16 cellular contexts compared by ENCODE assay signal in the genomic region with DNA sequence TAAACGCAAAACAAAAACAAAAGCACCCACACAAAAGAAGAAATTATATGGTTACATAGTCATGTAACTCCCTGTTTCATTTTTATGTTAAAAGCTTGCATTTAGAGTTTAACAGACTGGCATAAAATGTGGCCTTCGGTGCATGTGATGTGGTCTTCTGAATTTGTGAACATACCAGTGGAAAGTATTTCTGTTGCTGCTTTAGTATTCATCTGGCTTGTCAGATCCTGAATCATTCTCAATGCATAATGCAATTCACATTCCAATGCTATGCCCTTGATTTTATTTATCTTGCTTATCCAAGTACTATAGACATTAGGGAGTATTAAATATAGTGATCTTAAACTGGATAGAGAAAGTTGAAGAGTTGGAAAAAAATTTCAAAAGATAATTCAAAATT.
DNase-seq lines count a peak whose midpoint lies in the region; TF ChIP-seq lines count a peak whose summit lies in the region.
"Had no signal": no experiment of that assay in that cellular context is flagged by ENCODE, and none has a peak within 500 bp of the region (broad histone marks: within the 10 kb centered on the region; RNA-seq: fewer than 3 reads in every experiment).

No MANE protein-coding gene starts in this region.

- no peak overlapping the region for H4K5ac ChIP-seq in mesendoderm (ENCODE audit: low read length)

- H2BK120ac ChIP-seq in mesenchymal stem cell (ENCODE audit: low read depth, low read length): no peak overlapping the region
- H2BK120ac ChIP-seq in mesendoderm (ENCODE audit: low read depth, low read length): no peak overlapping the region

- peaks cover 41% of the 10 kb centered on the region for H3K4me1 ChIP-seq in ACC112 (ENCODE audit: control insufficient read depth, insufficient read depth, low read length, unreplicated experiment)
- peaks cover 41% of the 10 kb centered on the region for H3K4me1 ChIP-seq in PC-9 (replicated peaks; ENCODE audit: insufficient read depth)
- no peaks in the 10 kb centered on the region for H3K4me1 ChIP-seq in mesenchymal stem cell (ENCODE audit: control insufficient read depth, insufficient read depth, low read depth, low read length)
- H3K4me1 ChIP-seq in mesendoderm (ENCODE audit: control insufficient read depth, low read depth, low read length): peaks cover 3% of the 10 kb centered on the region

- H3K27ac ChIP-seq in ACC112 (ENCODE audit: low read depth, low read length): peak overlapping the region; percentile 96
- peak overlapping the region; percentile 86 for H3K27ac ChIP-seq in PC-9
- peak overlapping the region; percentile 60 to 99 (median 96) for H3K27ac ChIP-seq in dorsolateral prefrontal cortex
- no peak overlapping the region for H3K27ac ChIP-seq in mesenchymal stem cell (ENCODE audit: low read length, poor library complexity, severe bottlenecking)
- H3K27ac ChIP-seq in mesendoderm (ENCODE audit: low read depth, low read length): no peak overlapping the region

- H3K9me2 ChIP-seq in PC-9 (ENCODE audit: insufficient read depth): no peaks in the 10 kb centered on the region

- no peak overlapping the region for H3K56ac ChIP-seq in mesendoderm (ENCODE audit: low read length)

- no peak overlapping the region for H4K91ac ChIP-seq in mesenchymal stem cell (ENCODE audit: low read length)

- H3K4me3 ChIP-seq in ACC112 (ENCODE audit: low read depth, low read length) (no peak overlapping the region; the same call in 1 of the 2 replicates), PC-9 (no peak overlapping the region), dorsolateral prefrontal cortex (no peak overlapping the region), mesenchymal stem cell (ENCODE audit: insufficient read depth in 1 of 2, low read depth in 1 of 2, low read length in 2 of 2) (no peak overlapping the region), mesendoderm (ENCODE audit: low read length) (no peak overlapping the region)

- intact Hi-C loops in PC-9 (cut with micrococcal nuclease; ENCODE audit: unreplicated experiment) (no loop called here), dorsolateral prefrontal cortex (cut with DNase I) (loop anchor here (5.0 to 10.0 kb wide), 3 partner anchors 74 to 739 kb away; a partner anchor contains a TSS)

- no peaks in the 10 kb centered on the region for H4K20me1 ChIP-seq in PC-9 (ENCODE audit: insufficient read depth)

- H2AK5ac ChIP-seq in mesenchymal stem cell (ENCODE audit: low read length, severe bottlenecking): no peak overlapping the region
- H2AK5ac ChIP-seq in mesendoderm (ENCODE audit: low read length): no peak overlapping the region

- H3K18ac ChIP-seq in mesenchymal stem cell (ENCODE audit: low read depth in 1 of 2, low read length in 2 of 2) (no peak overlapping the region), mesendoderm (ENCODE audit: low read length) (no peak overlapping the region)

- H2AFZ ChIP-seq in ACC112 (ENCODE audit: low read length, unreplicated experiment): no peak overlapping the region
- H2AFZ ChIP-seq in PC-9: no peak overlapping the region
- no peak overlapping the region for H2AFZ ChIP-seq in mesenchymal stem cell (ENCODE audit: low read depth, low read length)

- CTCF ChIA-PET in PC-9 (lab: Charles Lee): no interaction called here

- H3K9ac ChIP-seq in mesenchymal stem cell (ENCODE audit: low read length) (peak overlapping the region; percentile 72), mesendoderm (ENCODE audit: low read length) (no peak overlapping the region)

- H3K79me2 ChIP-seq in ACC112 (ENCODE audit: control insufficient read depth, insufficient read depth, low read length, unreplicated experiment) (no peaks in the 10 kb centered on the region), PC-9 (ENCODE audit: low read depth) (no peaks in the 10 kb centered on the region), mesendoderm (ENCODE audit: control insufficient read depth, insufficient read depth, low read length) (no peaks in the 10 kb centered on the region)

- POLR2A ChIA-PET in PC-9 (lab: Charles Lee; ENCODE audit: unreplicated experiment): no interaction called here

- no peak overlapping the region for H4K8ac ChIP-seq in mesenchymal stem cell (ENCODE audit: low read length)
- no peak overlapping the region for H4K8ac ChIP-seq in mesendoderm (ENCODE audit: low read depth, low read length)

- H3K4me2 ChIP-seq in PC-9: peak overlapping the region; percentile 62; the same call in 1 of the 2 replicates
- H3K4me2 ChIP-seq in mesenchymal stem cell (ENCODE audit: low read length, poor library complexity, severe bottlenecking): no peak overlapping the region
- H3K4me2 ChIP-seq in mesendoderm (ENCODE audit: low read length): no peak overlapping the region

- no peak for TF ChIP-seq CTCF in PC-9 (conservative IDR thresholded peaks at IDR 0.05)
- TF ChIP-seq CTCF in dorsolateral prefrontal cortex (IDR thresholded peaks at IDR 0.05 in 54 of 56, conservative IDR thresholded peaks at IDR 0.05 in 2 of 56; ENCODE audit: low read depth in 1 of 56, partially characterized antibody in 56 of 56): no peak
- TF ChIP-seq CTCF in GM20000 (IDR thresholded peaks at IDR 0.05; ENCODE audit: extremely low read depth, missing control alignments): no peak

- 22% methylated on average over 1 of the region's 2 CpGs for whole genome bisulfite sequencing in mesenchymal stem cell
- WGBS in mesendoderm (ENCODE audit: extremely low coverage, insufficient coverage, low lambda C conversion rate): no CpG with 5 or more reads among the region's 2 CpGs

- peaks cover 32% of the 10 kb centered on the region for H3F3A ChIP-seq in PC-9 (ENCODE audit: insufficient read depth, low read depth)

- H3K4ac ChIP-seq in mesenchymal stem cell (ENCODE audit: low read depth in 1 of 2, low read length in 2 of 2) (no peak overlapping the region), mesendoderm (ENCODE audit: low read depth, low read length) (no peak overlapping the region)

- no peak overlapping the region for H3K23ac ChIP-seq in mesenchymal stem cell (ENCODE audit: low read length in 2 of 2)
- no peak overlapping the region for H3K23ac ChIP-seq in mesendoderm (ENCODE audit: low read length)

- H3K9me3 ChIP-seq in PC-9 (ENCODE audit: insufficient read depth, low read depth): no peaks in the 10 kb centered on the region; the same call in 1 of the 2 replicates
- H3K9me3 ChIP-seq in mesenchymal stem cell (ENCODE audit: control insufficient read depth, low read length): no peaks in the 10 kb centered on the region

- H2BK15ac ChIP-seq in mesenchymal stem cell (ENCODE audit: low read depth, poor library complexity, severe bottlenecking) (no peak overlapping the region), mesendoderm (replicated peaks; ENCODE audit: low read depth) (no peak overlapping the region)

- DNase-seq in PC-9: no peak
- no peak for DNase-seq in dorsolateral prefrontal cortex
- peak; percentile 51 for DNase-seq in mesenchymal stem cell
- no peak for DNase-seq in NK-92 (lab: John Stamatoyannopoulos, UW; ENCODE audit: unreplicated experiment)
- no peak for DNase-seq in mesendoderm
- no peak for DNase-seq in GM20000 (ENCODE audit: low spot score)
- DNase-seq in NCI-H774 (lab: John Stamatoyannopoulos, UW): no peak
- DNase-seq: activated CD4-positive, alpha-beta T cell treated with anti-CD3 and anti-CD28 coated beads, Interleukin-2, amount 50 U/mL, for 1 hour; activated naive CD4-positive, alpha-beta T cell treated with anti-CD3 and anti-CD28 coated beads, Interleukin-2, amount 10 ng/mL, durations not matched to agents 7 days and 5 days; effector CD4-positive, alpha-beta T cell; NCI-H1436; NK-92 treated with Interleukin-12 subunit alpha and Interleukin-12 subunit beta, amount 100 ng/mL, for 24 hours; stimulated activated CD4-positive, alpha-beta T cell treated with anti-CD3 and anti-CD28 coated beads, Interleukin-2, amount 100 ng/mL, for 24 hours; stimulated activated naive CD8-positive, alpha-beta T cell treated with anti-CD3 and anti-CD28 coated beads, Interleukin-15, Interleukin-2, amounts not matched to agents 100 U/mL and 50 U/mL, for 24 hours; T-helper 1 cell had no signal

- H2BK5ac ChIP-seq in mesenchymal stem cell (ENCODE audit: low read depth, low read length, poor library complexity, severe bottlenecking) (no peak overlapping the region), mesendoderm (ENCODE audit: low read length) (no peak overlapping the region)

- H3K14ac ChIP-seq in mesenchymal stem cell (ENCODE audit: low read length in 2 of 2): no peak overlapping the region

- no peaks in the 10 kb centered on the region for H3K27me3 ChIP-seq in ACC112 (ENCODE audit: insufficient read depth, low read length)
- no peaks in the 10 kb centered on the region for H3K27me3 ChIP-seq in PC-9 (ENCODE audit: insufficient read depth, low read depth)
- no peaks in the 10 kb centered on the region for H3K27me3 ChIP-seq in dorsolateral prefrontal cortex
- no peaks in the 10 kb centered on the region for H3K27me3 ChIP-seq in mesenchymal stem cell (ENCODE audit: control insufficient read depth in 1 of 2, insufficient read depth in 1 of 2, low read length in 2 of 2)
- no peaks in the 10 kb centered on the region for H3K27me3 ChIP-seq in mesendoderm (ENCODE audit: insufficient read depth, low read length, poor library complexity)

- no peak overlapping the region for H2BK12ac ChIP-seq in mesenchymal stem cell (ENCODE audit: low read length in 2 of 2)

- BruUV-seq in PC-9 (replicated peaks; lab: Mats Ljungman, UMichigan): no TSS peak

- H3K79me1 ChIP-seq in mesenchymal stem cell (replicated peaks; ENCODE audit: low read length, poor library complexity, severe bottlenecking) (no peaks in the 10 kb centered on the region), mesendoderm (ENCODE audit: low read length) (no peaks in the 10 kb centered on the region)

- H3K36me3 ChIP-seq in ACC112 (ENCODE audit: insufficient read depth, low read length) (no peaks in the 10 kb centered on the region), PC-9 (ENCODE audit: low read depth) (no peaks in the 10 kb centered on the region), mesenchymal stem cell (ENCODE audit: control insufficient read depth in 1 of 2, insufficient read depth in 2 of 2, low read depth in 1 of 2, low read length in 2 of 2) (no peaks in the 10 kb centered on the region), mesendoderm (ENCODE audit: control insufficient read depth, insufficient read depth, low read length) (no peaks in the 10 kb centered on the region)

Comparison
In these comparisons a context has a peak if more than half of its experiments do, and no peak if none do; other contexts are left out.
1. H3K27ac ChIP-seq: peak in ACC112 (single experiment), PC-9 (single experiment) and dorsolateral prefrontal cortex (59 of 59); none in mesenchymal stem cell (single experiment) and mesendoderm (single experiment).